ENCODE assay signal across 12 cellular contexts in genomic region chr12:49661191-49661590, GRCh38. TPM values are rescaled to one million over a fixed set of nuclear protein-coding genes. Genes with fewer than 3 reads are reported as not detected.
DNase-seq lines count a peak whose midpoint lies in the region; ATAC-seq and TF ChIP-seq lines count a peak whose summit lies in the region.
"Had no signal": no experiment of that assay in that cellular context is flagged by ENCODE, and none has a peak within 500 bp of the region (broad histone marks: within the 10 kb centered on the region; RNA-seq: fewer than 3 reads in every experiment).

No MANE protein-coding gene starts in this region.

- peaks cover 51% of the 10 kb centered on the region for H3K36me3 Mint-ChIP-seq in activated T-helper 17 cell treated with anti-CD3 and anti-CD28 coated beads, Interleukin-2, amount 50 U/mL, for 72 hours (ENCODE audit: low read depth)
- peaks cover 29% of the 10 kb centered on the region for H3K36me3 Mint-ChIP-seq in osteocyte (ENCODE audit: unreplicated experiment)

- H3K27ac Mint-ChIP-seq in activated T-helper 17 cell treated with anti-CD3 and anti-CD28 coated beads, Interleukin-2, amount 50 U/mL, for 72 hours, result peak overlapping the region; percentile 93
- H3K27ac Mint-ChIP-seq in osteocyte (ENCODE audit: unreplicated experiment), result peak overlapping the region; percentile 25

- H3K27me3 Mint-ChIP-seq in activated T-helper 17 cell treated with anti-CD3 and anti-CD28 coated beads, Interleukin-2, amount 50 U/mL, for 72 hours, result no peaks in the 10 kb centered on the region
- H3K27me3 Mint-ChIP-seq in osteocyte (ENCODE audit: unreplicated experiment), result no peaks in the 10 kb centered on the region

- peak; percentile 67 for DNase-seq in NOMO-1 treated with DMSO at 0.1 percent for 48 hours (lab: John Stamatoyannopoulos, UW; ENCODE audit: unreplicated experiment)
- no peak for DNase-seq in NOMO-1 treated with dmso at 0.1 percent for 144 hours (lab: John Stamatoyannopoulos, UW; ENCODE audit: unreplicated experiment)
- DNase-seq in osteocyte (ENCODE audit: extremely low spot score, unreplicated experiment), result no peak
- no peak for DNase-seq in NCI-H2029 treated with DMSO at 0.1 percent for 48 hours (lab: John Stamatoyannopoulos, UW)
- DNase-seq in NCI-H526 treated with DMSO at 0.1 percent for 48 hours (lab: John Stamatoyannopoulos, UW), result no peak
- DNase-seq: GDM1; Karpas-422; NK-92 treated with Interleukin-12 subunit alpha and Interleukin-12 subunit beta, amount 100 ng/mL, for 24 hours had no signal

- H3K4me3 Mint-ChIP-seq in activated T-helper 17 cell treated with anti-CD3 and anti-CD28 coated beads, Interleukin-2, amount 50 U/mL, for 72 hours, result peak overlapping the region; percentile 78
- no peak overlapping the region for H3K4me3 Mint-ChIP-seq in osteocyte (ENCODE audit: unreplicated experiment)

- no peaks in the 10 kb centered on the region for H3K9me3 Mint-ChIP-seq in activated T-helper 17 cell treated with anti-CD3 and anti-CD28 coated beads, Interleukin-2, amount 50 U/mL, for 72 hours
- H3K9me3 Mint-ChIP-seq in osteocyte (ENCODE audit: unreplicated experiment), result no peaks in the 10 kb centered on the region

- ATAC-seq in HG03175 (IDR thresholded peaks at IDR 0.05; ENCODE audit: unreplicated experiment) (peak; percentile 38), GM21528 (IDR thresholded peaks at IDR 0.05; ENCODE audit: low FRiP score, unreplicated experiment) (no peak)
- peak; percentile 82 for ATAC-seq in activated T-helper 17 cell treated with anti-CD3 and anti-CD28 coated beads, Interleukin-2, amount 50 U/mL, for 72 hours (replicated peaks)
- ATAC-seq: esophagus mucosa had no signal

- H3K4me1 Mint-ChIP-seq in activated T-helper 17 cell treated with anti-CD3 and anti-CD28 coated beads, Interleukin-2, amount 50 U/mL, for 72 hours, result peaks cover 52% of the 10 kb centered on the region
- peaks cover 42% of the 10 kb centered on the region for H3K4me1 Mint-ChIP-seq in osteocyte (ENCODE audit: unreplicated experiment)

- no peak for TF ChIP-seq CTCF in osteocyte (IDR thresholded peaks at IDR 0.05)

RNA-seq across cellular contexts. Expression of gene PRPF40B, which starts 37.8 kb away (rescaled TPM):
- 1 to 10 TPM; 7.7 to 8.2 TPM for total RNA-seq in activated T-helper 17 cell treated with anti-CD3 and anti-CD28 coated beads, Interleukin-2, amount 50 U/mL, for 72 hours
- total RNA-seq in osteocyte, result 25.6 and 28.9 TPM in 2 replicates

RNA-seq across cellular contexts. Expression of gene FMNL3, which starts 46.0 kb away (rescaled TPM):
- total RNA-seq in activated T-helper 17 cell treated with anti-CD3 and anti-CD28 coated beads, Interleukin-2, amount 50 U/mL, for 72 hours, result 10 to 100 TPM; 19.9 to 33.8 TPM
- 37.4 and 37.7 TPM in 2 replicates for total RNA-seq in osteocyte

RNA-seq across cellular contexts. Expression of gene FAM186B, which starts 55.8 kb away (rescaled TPM):
- under 1 TPM in 1 of 2 donors, not detected in 1; 0.11 TPM for total RNA-seq in activated T-helper 17 cell treated with anti-CD3 and anti-CD28 coated beads, Interleukin-2, amount 50 U/mL, for 72 hours
- 0.30 and 0.50 TPM in 2 replicates for total RNA-seq in osteocyte
